Comparison of ENCODE assay signal across 24 cellular contexts in the genomic region with DNA sequence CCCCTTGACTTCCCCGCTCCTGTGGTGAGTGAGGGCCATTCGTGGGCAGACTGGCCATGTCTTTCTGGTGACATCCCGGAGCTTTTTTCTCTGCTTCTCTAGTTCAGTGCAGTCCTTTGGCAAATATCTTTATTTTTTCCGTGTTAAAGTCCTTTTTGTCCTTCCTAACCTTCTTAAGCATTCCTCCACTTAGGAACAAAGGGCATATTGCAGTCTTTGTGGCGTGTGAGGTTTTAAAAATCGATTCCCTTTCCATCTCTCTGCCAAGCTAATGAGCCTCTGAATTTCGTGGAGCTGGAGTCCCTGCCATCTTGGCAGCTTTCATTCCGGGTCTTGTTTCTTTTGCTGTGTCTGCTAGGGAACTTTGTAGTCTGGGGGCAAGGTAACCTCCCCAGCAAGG. TPM values are rescaled to one million over a fixed set of nuclear protein-coding genes. Genes with fewer than 3 reads are reported as not detected.
A peak's percentile ranks its signal among the peaks of the same experiment; 100 is the strongest.
DNase-seq lines count a peak whose midpoint lies in the region; ATAC-seq, FAIRE-seq and TF ChIP-seq lines count a peak whose summit lies in the region.
"Had no signal": no experiment of that assay in that cellular context is flagged by ENCODE, and none has a peak within 500 bp of the region (broad histone marks: within the 10 kb centered on the region; RNA-seq: fewer than 3 reads in every experiment).

No MANE protein-coding gene starts in this region.

- no peaks in the 10 kb centered on the region for H3K9me2 ChIP-seq in Loucy (replicated peaks; ENCODE audit: low read depth, low read length)
- no peaks in the 10 kb centered on the region for H3K9me2 ChIP-seq in hepatocyte (replicated peaks; ENCODE audit: insufficient read depth)

- H3K4me3 ChIP-seq in Loucy (ENCODE audit: low read length, poor library complexity, severe bottlenecking) (peak overlapping the region; percentile 85), hepatocyte (no peak overlapping the region), small intestine (ENCODE audit: low read depth in 1 of 2, low read length in 2 of 2) (peak overlapping the region in 1 of 2 donors; percentile 37)

- peaks cover 43% of the 10 kb centered on the region for H3K4me1 Mint-ChIP-seq in activated naive CD4-positive, alpha-beta T cell treated with anti-CD3 and anti-CD28 coated beads, Interleukin-2, amount 50 U/mL, for 24 hours
- peaks cover 51% of the 10 kb centered on the region for H3K4me1 Mint-ChIP-seq in activated naive CD4-positive, alpha-beta T cell treated with anti-CD3 and anti-CD28 coated beads for 36 hours (ENCODE audit: low read depth)

- H3K79me2 ChIP-seq in Loucy (ENCODE audit: insufficient read depth, low read length) (peaks cover 75% of the 10 kb centered on the region), hepatocyte (peaks cover 84% of the 10 kb centered on the region)

- no peaks in the 10 kb centered on the region for H3K9me3 ChIP-seq in Loucy (ENCODE audit: insufficient read depth, low read depth, low read length)
- no peaks in the 10 kb centered on the region for H3K9me3 ChIP-seq in hepatocyte (ENCODE audit: low read depth)
- H3K9me3 ChIP-seq in small intestine (ENCODE audit: control insufficient read depth, low read depth): no peaks in the 10 kb centered on the region

- peaks cover 2% of the 10 kb centered on the region for H3K36me3 Mint-ChIP-seq in activated naive CD4-positive, alpha-beta T cell treated with anti-CD3 and anti-CD28 coated beads, Interleukin-2, amount 50 U/mL, for 24 hours
- H3K36me3 Mint-ChIP-seq in activated naive CD4-positive, alpha-beta T cell treated with anti-CD3 and anti-CD28 coated beads for 36 hours (ENCODE audit: low read depth): peaks cover 6% of the 10 kb centered on the region

- H3K36me3 ChIP-seq in Loucy (ENCODE audit: insufficient read depth, low read length): peaks cover 27% of the 10 kb centered on the region; the same call in 1 of the 2 replicates
- peaks cover 3% of the 10 kb centered on the region for H3K36me3 ChIP-seq in hepatocyte (replicated peaks; ENCODE audit: insufficient read depth, low read depth)
- H3K36me3 ChIP-seq in small intestine (ENCODE audit: control insufficient read depth in 2 of 2, insufficient read depth in 2 of 2, low read length in 2 of 2): peaks cover 2 to 4% of the 10 kb centered on the region in 2 donors

- H3K27ac ChIP-seq in hepatocyte (peak overlapping the region; percentile 64), small intestine (ENCODE audit: low read depth in 1 of 2, low read length in 1 of 2) (peak overlapping the region; percentile 43 to 83)

- WGBS in hepatocyte (ENCODE audit: low lambda C conversion rate, missing lambda C conversion rate): 80% methylated on average over 8 of the region's 8 CpGs
- WGBS in small intestine, 3 donors: 24 to 61% (median 34%) methylated on average over 8 of the region's 8 CpGs

- no peak overlapping the region for H3K27ac Mint-ChIP-seq in activated naive CD4-positive, alpha-beta T cell treated with anti-CD3 and anti-CD28 coated beads, Interleukin-2, amount 50 U/mL, for 24 hours
- H3K27ac Mint-ChIP-seq in activated naive CD4-positive, alpha-beta T cell treated with anti-CD3 and anti-CD28 coated beads for 36 hours: no peak overlapping the region
- H3K27ac Mint-ChIP-seq: activated CD4-positive, alpha-beta memory T cell treated with anti-CD3 and anti-CD28 coated beads, Interleukin-2, amount 10 ng/mL, durations not matched to agents 7 days and 5 days had no signal

- peak overlapping the region; percentile 5 for H3K4me3 Mint-ChIP-seq in activated naive CD4-positive, alpha-beta T cell treated with anti-CD3 and anti-CD28 coated beads, Interleukin-2, amount 50 U/mL, for 24 hours
- no peak overlapping the region for H3K4me3 Mint-ChIP-seq in activated naive CD4-positive, alpha-beta T cell treated with anti-CD3 and anti-CD28 coated beads for 36 hours
- H3K4me3 Mint-ChIP-seq: activated CD4-positive, alpha-beta memory T cell treated with anti-CD3 and anti-CD28 coated beads, Interleukin-2, amount 10 ng/mL, durations not matched to agents 7 days and 5 days had no signal

- DNase-seq in activated naive CD4-positive, alpha-beta T cell treated with anti-CD3 and anti-CD28 coated beads for 36 hours: no peak
- DNase-seq in hepatocyte (ENCODE audit: low spot score) (no peak), small intestine (peak; percentile 76), amygdala (lab: John Stamatoyannopoulos, UW) (no peak), GM10266 (ENCODE audit: extremely low spot score) (no peak)
- DNase-seq: activated CD4-positive, alpha-beta memory T cell treated with anti-CD3 and anti-CD28 coated beads, Interleukin-2, amount 10 ng/mL, durations not matched to agents 7 days and 5 days; central memory CD4-positive, alpha-beta T cell; erythroblast; foreskin melanocyte; GOT3; hypothalamus; KG1; mesendoderm; NCI-H2081 treated with DMSO at 0.1 percent for 48 hours; NCI-H69; SHP77; stimulated activated CD4-positive, alpha-beta T cell treated with anti-CD3 and anti-CD28 coated beads, Interleukin-12 subunit alpha, Interleukin-12 subunit beta, amount 100 ng/mL, for 4 hours; stimulated activated CD8-positive, alpha-beta memory T cell treated with anti-CD3 and anti-CD28 coated beads, Interleukin-4, amount 100 ng/mL, for 48 hours; T-helper 1 cell had no signal

- intact Hi-C loops in activated naive CD4-positive, alpha-beta T cell treated with anti-CD3 and anti-CD28 coated beads for 36 hours (cut with micrococcal nuclease): no loop called here

- CTCF ChIA-PET in activated naive CD4-positive, alpha-beta T cell treated with anti-CD3 and anti-CD28 coated beads for 36 hours (lab: Charles Lee): interaction anchor here (0.9 to 1.7 kb wide), 5 partner anchors 18 to 92 kb away, joined by 3 to 6 read pairs (median 3); a partner anchor contains a TSS

- H3K27me3 Mint-ChIP-seq in activated naive CD4-positive, alpha-beta T cell treated with anti-CD3 and anti-CD28 coated beads, Interleukin-2, amount 50 U/mL, for 24 hours: no peaks in the 10 kb centered on the region
- H3K27me3 Mint-ChIP-seq in activated naive CD4-positive, alpha-beta T cell treated with anti-CD3 and anti-CD28 coated beads for 36 hours (ENCODE audit: low read depth): no peaks in the 10 kb centered on the region
- H3K27me3 Mint-ChIP-seq: activated CD4-positive, alpha-beta memory T cell treated with anti-CD3 and anti-CD28 coated beads, Interleukin-2, amount 10 ng/mL, durations not matched to agents 7 days and 5 days had no signal

- H3K9ac ChIP-seq in Loucy (ENCODE audit: low read depth, low read length, poor library complexity, severe bottlenecking): peak overlapping the region; percentile 37

- H3K4me2 ChIP-seq in Loucy (ENCODE audit: low read depth, low read length, poor library complexity, severe bottlenecking): peak overlapping the region; percentile 99
- H3K4me2 ChIP-seq in hepatocyte: peak overlapping the region; percentile 98

- no peaks in the 10 kb centered on the region for H3F3A ChIP-seq in Loucy (ENCODE audit: low read depth)

- H3K9me3 Mint-ChIP-seq in activated naive CD4-positive, alpha-beta T cell treated with anti-CD3 and anti-CD28 coated beads, Interleukin-2, amount 50 U/mL, for 24 hours: no peaks in the 10 kb centered on the region
- no peaks in the 10 kb centered on the region for H3K9me3 Mint-ChIP-seq in activated naive CD4-positive, alpha-beta T cell treated with anti-CD3 and anti-CD28 coated beads for 36 hours
- H3K9me3 Mint-ChIP-seq: activated CD4-positive, alpha-beta memory T cell treated with anti-CD3 and anti-CD28 coated beads, Interleukin-2, amount 10 ng/mL, durations not matched to agents 7 days and 5 days had no signal

- ATAC-seq in GM18517 (IDR thresholded peaks at IDR 0.05; ENCODE audit: unreplicated experiment): no peak

- H4K20me1 ChIP-seq in Loucy (ENCODE audit: insufficient read depth, low read length, poor library complexity, severe bottlenecking): peaks cover 71% of the 10 kb centered on the region
- peaks cover 63% of the 10 kb centered on the region for H4K20me1 ChIP-seq in hepatocyte (ENCODE audit: insufficient read depth, poor library complexity, severe bottlenecking)

- peaks cover 51% of the 10 kb centered on the region for H3K4me1 ChIP-seq in Loucy (ENCODE audit: insufficient read depth, low read length, poor library complexity, severe bottlenecking)
- H3K4me1 ChIP-seq in hepatocyte (ENCODE audit: insufficient read depth): peaks cover 62% of the 10 kb centered on the region
- H3K4me1 ChIP-seq in small intestine (ENCODE audit: control insufficient read depth in 2 of 2, insufficient read depth in 1 of 2, low read depth in 1 of 2, low read length in 1 of 2): peaks cover 14% of the 10 kb centered on the region in 2 donors

- H3K27me3 ChIP-seq in Loucy (ENCODE audit: insufficient read depth, low read length, poor library complexity, severe bottlenecking) (no peaks in the 10 kb centered on the region), hepatocyte (no peaks in the 10 kb centered on the region), small intestine (ENCODE audit: control insufficient read depth in 2 of 2, insufficient read depth in 2 of 2, low read length in 2 of 2) (no peaks in the 10 kb centered on the region)

- no peak overlapping the region for H2AFZ ChIP-seq in Loucy (ENCODE audit: low read length)
- H2AFZ ChIP-seq in hepatocyte: no peak overlapping the region

- FAIRE-seq in small intestine (lab: Jason Lieb, UNC): no peak
- FAIRE-seq: GM18507, keratinocyte had no signal

- TF ChIP-seq CTCF in Loucy (conservative IDR thresholded peaks at IDR 0.05; ENCODE audit: low read length): no peak
- TF ChIP-seq CTCF in hepatocyte (IDR thresholded peaks at IDR 0.05; ENCODE audit: poor library complexity): no peak
- TF ChIP-seq CTCF in GM10266 (IDR thresholded peaks at IDR 0.05; ENCODE audit: control insufficient read depth, insufficient read depth, low read depth, missing control alignments): no peak

RNA-seq across cellular contexts. Expression of a gene that starts 5.0 kb away (rescaled TPM):
- total RNA-seq in activated naive CD4-positive, alpha-beta T cell treated with anti-CD3 and anti-CD28 coated beads for 36 hours: 10 to 100 TPM; 17.3 to 19.9 TPM
- total RNA-seq in hepatocyte: 17.0 and 17.1 TPM in 2 replicates
- 23.7 and 25.8 TPM in 2 replicates for polyA plus RNA-seq in hepatocyte
- 10 to 100 TPM in 1 of 3 donors, 1 to 10 TPM in 2; 5.7 to 15.8 (median 6.7) TPM for polyA plus RNA-seq in small intestine

RNA-seq across cellular contexts. Expression of a gene that starts 22.7 kb away (rescaled TPM):
- total RNA-seq in activated naive CD4-positive, alpha-beta T cell treated with anti-CD3 and anti-CD28 coated beads for 36 hours: 1 to 10 TPM; 3.3 to 4.2 TPM
- total RNA-seq in hepatocyte: 1.8 and 2.0 TPM in 2 replicates
- polyA plus RNA-seq in hepatocyte: 4.4 and 4.7 TPM in 2 replicates
- polyA plus RNA-seq in small intestine: 1 to 10 TPM; 2.2 to 3.8 (median 2.7) TPM

RNA-seq across cellular contexts. Expression of a gene that starts 36.7 kb away (rescaled TPM):
- 10 to 100 TPM; 25.0 to 27.3 TPM for total RNA-seq in activated naive CD4-positive, alpha-beta T cell treated with anti-CD3 and anti-CD28 coated beads for 36 hours
- total RNA-seq in hepatocyte: 9.0 and 13.6 TPM in 2 replicates
- polyA plus RNA-seq in hepatocyte (25.6 and 34.9 TPM in 2 replicates), small intestine (10 to 100 TPM; 15.9 to 23.0 (median 17.0) TPM)

RNA-seq across cellular contexts. Expression of a gene that starts 48.8 kb away (rescaled TPM):
- 1 to 10 TPM; 7.7 to 8.5 TPM for total RNA-seq in activated naive CD4-positive, alpha-beta T cell treated with anti-CD3 and anti-CD28 coated beads for 36 hours
- 30.2 and 37.5 TPM in 2 replicates for total RNA-seq in hepatocyte
- polyA plus RNA-seq in hepatocyte (28.6 and 33.4 TPM in 2 replicates), small intestine (10 to 100 TPM in 1 of 3 donors, 1 to 10 TPM in 1, under 1 TPM in 1; 0.45 to 21.0 (median 1.4) TPM)
